25 cellular contexts compared by ENCODE assay signal in genomic region chr13:106416645-106417044, GRCh38.
DNase-seq lines count a peak whose midpoint lies in the region; ATAC-seq and TF ChIP-seq lines count a peak whose summit lies in the region.
"Had no signal": no experiment of that assay in that cellular context is flagged by ENCODE, and none has a peak within 500 bp of the region (broad histone marks: within the 10 kb centered on the region; RNA-seq: fewer than 3 reads in every experiment).

No MANE protein-coding gene starts in this region.

- no peak overlapping the region for H3K9ac ChIP-seq in endodermal cell (ENCODE audit: extremely low read depth, low read length, poor library complexity, severe bottlenecking)
- H3K9ac ChIP-seq: SK-N-SH had no signal

- no peaks in the 10 kb centered on the region for H3K27me3 ChIP-seq in WERI-Rb-1 (ENCODE audit: insufficient read depth, low read depth, severe bottlenecking)
- no peaks in the 10 kb centered on the region for H3K27me3 ChIP-seq in endodermal cell (ENCODE audit: control insufficient read depth, insufficient read depth, low read length, poor library complexity, severe bottlenecking)
- H3K27me3 ChIP-seq: adrenal gland, foreskin keratinocyte, ovary, tibial nerve had no signal

- no peak overlapping the region for H3K27ac Mint-ChIP-seq in endodermal cell
- H3K27ac Mint-ChIP-seq: CD4-positive, alpha-beta T cell; naive thymus-derived CD4-positive, alpha-beta T cell had no signal

- H3K4me1 ChIP-seq in endodermal cell (ENCODE audit: control insufficient read depth, insufficient read depth, low read length), result no peaks in the 10 kb centered on the region
- H3K4me1 ChIP-seq: adrenal gland, foreskin keratinocyte, tibial nerve had no signal

- H3K9me3 ChIP-seq in WERI-Rb-1 (ENCODE audit: severe bottlenecking) (no peaks in the 10 kb centered on the region), endodermal cell (ENCODE audit: control insufficient read depth, low read length) (no peaks in the 10 kb centered on the region)
- H3K9me3 ChIP-seq: adrenal gland, ovary, SK-N-SH, tibial nerve had no signal

- DNase-seq in DMS153 (lab: John Stamatoyannopoulos, UW), result peak; percentile 41
- peak; percentile 62 for DNase-seq in NCI-H69 (lab: John Stamatoyannopoulos, UW)
- peak; percentile 2 for DNase-seq in cerebellar cortex (ENCODE audit: low spot score)
- DNase-seq in WERI-Rb-1, result no peak
- DNase-seq in HuH-7.5 (ENCODE audit: low spot score), result no peak
- no peak for DNase-seq in NCI-H2171 treated with DMSO at 0.1 percent for 48 hours (lab: John Stamatoyannopoulos, UW)
- no peak for DNase-seq in endodermal cell
- DNase-seq: activated CD4-positive, alpha-beta T cell treated with anti-CD3 and anti-CD28 coated beads for 4 hours; activated effector memory CD4-positive, alpha-beta T cell treated with Interleukin-2 at 50 U/mL for 16 hours; adrenal gland; CD4-positive, alpha-beta T cell; foreskin keratinocyte; HCEC 1CT; kidney glomerular epithelial cell; mesenchymal stem cell; naive thymus-derived CD4-positive, alpha-beta T cell; NCI-H1417 treated with DMSO at 0.1 percent for 48 hours; NCI-H774; ovary; SK-N-SH; stimulated activated CD4-positive, alpha-beta T cell treated with anti-CD3 and anti-CD28 coated beads, Interleukin-2, amount 100 ng/mL, for 24 hours; stimulated activated naive CD8-positive, alpha-beta T cell treated with anti-CD3 and anti-CD28 coated beads, Interleukin-15, Interleukin-2, amounts not matched to agents 100 U/mL and 50 U/mL, for 24 hours had no signal

- ATAC-seq in GM21786 (IDR thresholded peaks at IDR 0.05; ENCODE audit: unreplicated experiment), result peak; percentile 54
- ATAC-seq: foreskin keratinocyte; naive thymus-derived CD4-positive, alpha-beta T cell; stimulated activated naive CD8-positive, alpha-beta T cell treated with anti-CD3 and anti-CD28 coated beads, Interleukin-15, Interleukin-2, amounts not matched to agents 100 U/mL and 50 U/mL, for 24 hours had no signal

- no peak for TF ChIP-seq CTCF in WERI-Rb-1 (IDR thresholded peaks at IDR 0.05; ENCODE audit: low read depth, low read length)
- no peak for TF ChIP-seq CTCF in endodermal cell (conservative IDR thresholded peaks at IDR 0.05)

- peaks cover 6% of the 10 kb centered on the region for H3K4me1 Mint-ChIP-seq in endodermal cell

- H3K36me3 ChIP-seq in WERI-Rb-1, result no peaks in the 10 kb centered on the region
- no peaks in the 10 kb centered on the region for H3K36me3 ChIP-seq in endodermal cell (ENCODE audit: control insufficient read depth, insufficient read depth, low read length)
- H3K36me3 ChIP-seq: adrenal gland, cardiac muscle cell, ovary, tibial nerve had no signal

- no peaks in the 10 kb centered on the region for H3K9me3 Mint-ChIP-seq in endodermal cell
- H3K9me3 Mint-ChIP-seq: CD4-positive, alpha-beta T cell; naive thymus-derived CD4-positive, alpha-beta T cell had no signal

- H3K4me3 Mint-ChIP-seq in endodermal cell, result no peak overlapping the region
- H3K4me3 Mint-ChIP-seq: CD4-positive, alpha-beta T cell had no signal

- H3K27ac ChIP-seq in WERI-Rb-1, result no peak overlapping the region
- no peak overlapping the region for H3K27ac ChIP-seq in endodermal cell (ENCODE audit: low read depth, low read length)
- H3K27ac ChIP-seq: adrenal gland, cardiac muscle cell, foreskin keratinocyte, ovary had no signal

- peaks cover 9% of the 10 kb centered on the region for H3K27me3 Mint-ChIP-seq in endodermal cell (ENCODE audit: insufficient read depth)

- H3K4me3 ChIP-seq in WERI-Rb-1 (ENCODE audit: low read depth, low read length), result no peak overlapping the region
- H3K4me3 ChIP-seq in endodermal cell (ENCODE audit: low read length), result no peak overlapping the region
- H3K4me3 ChIP-seq: adrenal gland, cardiac muscle cell, ovary, tibial nerve had no signal

- 91 to 94% methylated on average over 2 to 3 of the region's 3 CpGs for WGBS in endodermal cell (ENCODE audit: insufficient coverage in 1 of 2, insufficient read length in 1 of 2), 2 experiments

- H3K36me3 Mint-ChIP-seq in endodermal cell (ENCODE audit: low read depth), result no peaks in the 10 kb centered on the region
- H3K36me3 Mint-ChIP-seq: naive thymus-derived CD4-positive, alpha-beta T cell had no signal

Comparison
In these comparisons a context has a peak if more than half of its experiments do, and no peak if none do; other contexts are left out.
1. DNase-seq: peak in DMS153 (single experiment), NCI-H69 (single experiment) and cerebellar cortex (single experiment); none in WERI-Rb-1 (single experiment), HuH-7.5 (single experiment), NCI-H2171 treated with DMSO at 0.1 percent for 48 hours (single experiment) and endodermal cell (single experiment).